Comparison of ENCODE assay signal across 1 cellular context in genomic region chr18:36167692-36168218, GRCh38.
TF ChIP-seq lines count a peak whose summit lies in the region.

No MANE protein-coding gene starts in this region.

TF ChIP-seq in HepG2, 621 proteins besides CTCF, POLR2A, EP300 and RAD21:
- TF ChIP-seq ZNF24 (IDR thresholded peaks at IDR 0.05), result no peak
- TF ChIP-seq ZMAT5 (CRISPR knock-in tag; IDR thresholded peaks at IDR 0.05; ENCODE audit: borderline replicate concordance, low read depth), result no peak
- TF ChIP-seq THAP8 (CRISPR knock-in tag; IDR thresholded peaks at IDR 0.05; ENCODE audit: borderline replicate concordance), result no peak
- TF ChIP-seq SOX13 (IDR thresholded peaks at IDR 0.05), result no peak
- peak in 1 of 2 experiments; percentile 78; a peak in 2 of 4 replicates for TF ChIP-seq SOX13 (CRISPR knock-in tag; conservative IDR thresholded peaks at IDR 0.05 in 1 of 2, IDR thresholded peaks at IDR 0.05 in 1 of 2)
- TF ChIP-seq ZNF616 (CRISPR knock-in tag; IDR thresholded peaks at IDR 0.05; ENCODE audit: low read depth), result peak; percentile 46; the same call in 1 of the 2 replicates
- 0 out of 2 replicates have a peak, but pooled peaks have one; percentile 22 for TF ChIP-seq RARA (CRISPR knock-in tag; IDR thresholded peaks at IDR 0.05)
- no peak for TF ChIP-seq ZNF770 (CRISPR knock-in tag; IDR thresholded peaks at IDR 0.05)
- no peak for TF ChIP-seq MED1 (CRISPR knock-in tag; IDR thresholded peaks at IDR 0.05)
- no peak for TF ChIP-seq SOX6 (IDR thresholded peaks at IDR 0.05)
- TF ChIP-seq SOX6 (CRISPR knock-in tag; IDR thresholded peaks at IDR 0.05), result peak; percentile 61
- TF ChIP-seq ZNF263 (CRISPR knock-in tag; IDR thresholded peaks at IDR 0.05), result peak; percentile 64; the same call in 1 of the 2 replicates
- no peak for TF ChIP-seq HBP1 (CRISPR knock-in tag; IDR thresholded peaks at IDR 0.05; ENCODE audit: low read depth)
- TF ChIP-seq ZNF20 (CRISPR knock-in tag; IDR thresholded peaks at IDR 0.05), result no peak
- no peak for TF ChIP-seq HES4 (CRISPR knock-in tag; IDR thresholded peaks at IDR 0.05; ENCODE audit: borderline replicate concordance)
- TF ChIP-seq HOXA3 (CRISPR knock-in tag; IDR thresholded peaks at IDR 0.05), result no peak
- TF ChIP-seq ZEB1 (IDR thresholded peaks at IDR 0.05; ENCODE audit: insufficient replicate concordance, low read depth), result no peak
- no peak for TF ChIP-seq LRRFIP1 (CRISPR knock-in tag; conservative IDR thresholded peaks at IDR 0.05)
- TF ChIP-seq GABPB1 (CRISPR knock-in tag; IDR thresholded peaks at IDR 0.05), result no peak
- TF ChIP-seq SOX5 (CRISPR knock-in tag; IDR thresholded peaks at IDR 0.05; ENCODE audit: borderline replicate concordance), result peak; percentile 35; the same call in 1 of the 2 replicates
